In the genomic region with DNA sequence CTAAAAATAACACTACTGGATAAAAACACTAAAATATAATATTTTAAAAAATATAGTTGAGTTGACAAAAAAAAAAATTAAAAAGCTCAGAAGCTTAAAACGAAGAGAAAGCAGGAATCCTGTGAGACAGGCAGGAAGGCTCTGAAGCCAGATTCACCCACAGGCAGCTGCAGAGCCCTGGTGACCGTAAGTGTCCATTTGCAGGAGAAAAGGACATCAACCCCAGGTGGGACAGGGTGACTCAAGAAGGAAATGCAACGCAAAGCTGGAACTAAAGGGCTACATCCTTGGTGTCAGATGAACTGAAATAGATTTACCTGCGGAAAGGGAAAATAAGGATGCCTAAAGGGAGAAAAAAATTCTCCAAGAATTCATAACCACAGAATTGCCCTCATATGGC, we compare ENCODE assay signal across 15 cellular contexts.
"Had no signal": no experiment of that assay in that cellular context is flagged by ENCODE, and none has a peak within 500 bp of the region (broad histone marks: within the 10 kb centered on the region; RNA-seq: fewer than 3 reads in every experiment).

No MANE protein-coding gene starts in this region.

- H3K4me3 Mint-ChIP-seq: activated CD4-positive, alpha-beta memory T cell treated with anti-CD3 and anti-CD28 coated beads for 36 hours; immature natural killer cell; T-helper 2 cell treated with Interferon-gamma antibody and Interleukin-4, amounts not matched to agents 5 μg/mL and 100 μg/mL, for 36 hours had no signal

- H3K4me3 ChIP-seq: colonic mucosa, heart left ventricle, SJCRH30, spleen had no signal

- ATAC-seq: heart left ventricle, left cardiac atrium, sciatic nerve had no signal

- H3K27me3 Mint-ChIP-seq: activated CD4-positive, alpha-beta memory T cell treated with anti-CD3 and anti-CD28 coated beads for 36 hours had no signal

- H3K27me3 ChIP-seq: colonic mucosa, heart left ventricle, SJCRH30, spleen had no signal

- H3K27ac ChIP-seq: colonic mucosa, SJCRH30, spleen had no signal

- DNase-seq: activated CD4-positive, alpha-beta memory T cell treated with anti-CD3 and anti-CD28 coated beads for 36 hours; activated CD4-positive, CD25-positive, alpha-beta regulatory T cell treated with anti-CD3 and anti-CD28 coated beads, Interleukin-2, amount 50 U/mL, for 72 hours; activated CD8-positive, alpha-beta memory T cell treated with anti-CD3 and anti-CD28 coated beads, Interleukin-2, amount 50 U/mL, for 48 hours; activated effector memory CD4-positive, alpha-beta T cell treated with Interleukin-2 at 50 U/mL for 16 hours; colonic mucosa; effector CD4-positive, alpha-beta T cell; heart left ventricle; immature natural killer cell; left cardiac atrium; SJCRH30; spleen; stimulated activated CD4-positive, alpha-beta T cell treated with anti-CD3 and anti-CD28 coated beads, Interleukin-1b, Interleukin-23, amount 100 ng/mL, for 48 hours; stimulated activated naive CD4-positive, alpha-beta T cell had no signal

- H3K27ac Mint-ChIP-seq: T-helper 2 cell treated with Interferon-gamma antibody and Interleukin-4, amounts not matched to agents 5 μg/mL and 100 μg/mL, for 36 hours had no signal

- H3K4me1 ChIP-seq: colonic mucosa had no signal

- H3K9me3 ChIP-seq: colonic mucosa, heart left ventricle, SJCRH30, spleen had no signal

- H3K9me3 Mint-ChIP-seq: activated CD4-positive, alpha-beta memory T cell treated with anti-CD3 and anti-CD28 coated beads for 36 hours; immature natural killer cell; T-helper 2 cell treated with Interferon-gamma antibody and Interleukin-4, amounts not matched to agents 5 μg/mL and 100 μg/mL, for 36 hours had no signal
